ENCODE assay signal across 9 cellular contexts in genomic region chr7:18064242-18064838, GRCh38. TPM values are rescaled to one million over a fixed set of nuclear protein-coding genes. Genes with fewer than 3 reads are reported as not detected.
DNase-seq lines count a peak whose midpoint lies in the region; ATAC-seq and TF ChIP-seq lines count a peak whose summit lies in the region.
"Had no signal": no experiment of that assay in that cellular context is flagged by ENCODE, and none has a peak within 500 bp of the region (broad histone marks: within the 10 kb centered on the region; RNA-seq: fewer than 3 reads in every experiment).

No MANE protein-coding gene starts in this region.

- no peak overlapping the region for H2AFZ ChIP-seq in SU-DHL-6 (ENCODE audit: low read depth, low read length, severe bottlenecking)

- no peak overlapping the region for H3K27ac ChIP-seq in SU-DHL-6 (ENCODE audit: low read depth, low read length)
- H3K27ac ChIP-seq: epithelial cell of prostate had no signal

- H3K27me3 ChIP-seq in SU-DHL-6 (ENCODE audit: low read length), result no peaks in the 10 kb centered on the region

- H3K36me3 ChIP-seq in SU-DHL-6 (ENCODE audit: low read length), result no peaks in the 10 kb centered on the region

- H3K4me2 ChIP-seq in SU-DHL-6 (ENCODE audit: low read depth, low read length, poor library complexity, severe bottlenecking), result no peak overlapping the region

- DNase-seq in AG04449 (ENCODE audit: low read depth, low spot score) (no peak), GM03348 (ENCODE audit: low spot score) (peak; percentile 36), left kidney (ENCODE audit: low read depth, low spot score) (peak; percentile 13), retina (no peak), GM19238 (ENCODE audit: insufficient read length, low spot score) (no peak), ureter (ENCODE audit: low spot score) (no peak)

- no peaks in the 10 kb centered on the region for H3F3A ChIP-seq in SU-DHL-6 (ENCODE audit: insufficient read depth)

- H3K9me2 ChIP-seq in SU-DHL-6 (replicated peaks; ENCODE audit: insufficient read depth, low read length), result no peaks in the 10 kb centered on the region

- POLR2A ChIA-PET in AG04449 (lab: Yijun Ruan, JAX), result no interaction called here

- H3K79me2 ChIP-seq in SU-DHL-6 (ENCODE audit: insufficient read depth, low read length), result no peaks in the 10 kb centered on the region

- H4K20me1 ChIP-seq in SU-DHL-6 (ENCODE audit: low read depth, low read length), result no peaks in the 10 kb centered on the region

- peak; percentile 42 for TF ChIP-seq CTCF in AG04449 (IDR thresholded peaks at IDR 0.05; ENCODE audit: insufficient read depth, low read length, missing control alignments)
- peak; percentile 62 for TF ChIP-seq CTCF in SU-DHL-6 (IDR thresholded peaks at IDR 0.05; ENCODE audit: insufficient read depth, low read length, poor library complexity, severe bottlenecking)

- CTCF ChIA-PET in AG04449 (lab: Yijun Ruan, JAX), result interaction anchor here (1.5 kb wide), 1 partner anchor 9 kb away, joined by 4 read pairs; no protein-coding TSS in a partner anchor

- H3K9me3 ChIP-seq in SU-DHL-6 (ENCODE audit: insufficient read depth, low read length), result no peaks in the 10 kb centered on the region

- H3K9ac ChIP-seq in SU-DHL-6 (ENCODE audit: low read length), result no peak overlapping the region

- peak; percentile 68 for ATAC-seq in HG03025 (IDR thresholded peaks at IDR 0.05; ENCODE audit: low FRiP score, unreplicated experiment)

- no peak overlapping the region for H3K4me3 ChIP-seq in AG04449 (ENCODE audit: low read depth, low read length)
- H3K4me3 ChIP-seq in SU-DHL-6 (ENCODE audit: insufficient read depth, low read length, poor library complexity, severe bottlenecking), result no peak overlapping the region

RNA-seq across cellular contexts. Expression of gene PRPS1L1, which starts 36.7 kb away (rescaled TPM):
- total RNA-seq in ureter, result not detected

Comparison
In these comparisons a context has a peak if more than half of its experiments do, and no peak if none do; other contexts are left out.
1. DNase-seq: peak in GM03348 (single experiment) and left kidney (single experiment); none in AG04449 (single experiment), retina (single experiment), GM19238 (single experiment) and ureter (single experiment).